24 cellular contexts compared by ENCODE assay signal in the genomic region with DNA sequence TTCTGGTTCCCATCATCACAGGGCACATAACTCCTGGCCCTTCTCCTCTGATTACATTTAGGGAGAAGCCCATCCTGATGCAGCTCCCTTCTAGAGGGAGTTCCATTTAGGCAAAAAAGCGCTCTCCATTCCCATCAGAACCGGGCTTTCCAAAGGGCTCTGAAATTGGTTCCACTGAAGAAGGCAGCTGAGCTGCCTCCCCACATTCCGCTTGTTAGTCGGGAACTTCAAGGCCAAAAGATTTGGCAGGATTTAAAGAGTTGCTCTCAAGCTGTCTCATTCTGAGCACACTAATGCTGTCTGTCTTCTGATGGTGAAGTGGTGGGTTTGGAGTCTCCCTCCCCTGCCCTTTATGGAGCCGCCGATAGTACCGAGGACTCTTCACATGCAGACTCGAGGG. TPM values are rescaled to one million over a fixed set of nuclear protein-coding genes. Genes with fewer than 3 reads are reported as not detected.
"Had no signal": no experiment of that assay in that cellular context is flagged by ENCODE, and none has a peak within 500 bp of the region (broad histone marks: within the 10 kb centered on the region; RNA-seq: fewer than 3 reads in every experiment).

No MANE protein-coding gene starts in this region.

- H2AFZ ChIP-seq: parathyroid adenoma had no signal

- H3K4me1 ChIP-seq: heart right ventricle, upper lobe of left lung had no signal

- H3K27me3 ChIP-seq: brain microvascular endothelial cell, dorsolateral prefrontal cortex, gastroesophageal sphincter, heart right ventricle, sigmoid colon, spleen, upper lobe of left lung had no signal

- H3K9ac ChIP-seq: parathyroid adenoma had no signal

- H3K9me3 ChIP-seq: gastroesophageal sphincter, heart right ventricle, sigmoid colon, spleen, thoracic aorta, upper lobe of left lung had no signal

- H3K4me3 Mint-ChIP-seq: activated CD4-positive, alpha-beta T cell treated with anti-CD3 and anti-CD28 coated beads, Interleukin-2, amount 10 ng/mL, durations not matched to agents 24 days and 14 days; immature natural killer cell; naive B cell; stimulated activated memory B cell treated with anti-CD40 and anti-IgM and Interleukin-4, amounts not matched to agents 10 μg/mL and 1 μg/mL and 100 μg/mL, for 72 hours had no signal

- FAIRE-seq: colon had no signal

- H3K27me3 Mint-ChIP-seq: activated CD4-positive, alpha-beta T cell treated with anti-CD3 and anti-CD28 coated beads, Interleukin-2, amount 10 ng/mL, durations not matched to agents 24 days and 14 days; naive B cell; stimulated activated memory B cell treated with anti-CD40 and anti-IgM and Interleukin-4, amounts not matched to agents 10 μg/mL and 1 μg/mL and 100 μg/mL, for 72 hours had no signal

- H3K27ac ChIP-seq: brain microvascular endothelial cell, gastroesophageal sphincter, heart right ventricle, parathyroid adenoma, sigmoid colon, SK-N-MC, spleen, thoracic aorta, upper lobe of left lung had no signal

- H3K9me3 Mint-ChIP-seq: activated CD4-positive, alpha-beta T cell treated with anti-CD3 and anti-CD28 coated beads, Interleukin-2, amount 10 ng/mL, durations not matched to agents 24 days and 14 days; activated naive CD4-positive, alpha-beta T cell treated with anti-CD3 and anti-CD28 coated beads, Interleukin-2, amount 50 U/mL, for 72 hours; immature natural killer cell; naive B cell; stimulated activated memory B cell treated with anti-CD40 and anti-IgM and Interleukin-4, amounts not matched to agents 10 μg/mL and 1 μg/mL and 100 μg/mL, for 72 hours had no signal

- H3K27ac Mint-ChIP-seq: activated CD4-positive, alpha-beta T cell treated with anti-CD3 and anti-CD28 coated beads, Interleukin-2, amount 10 ng/mL, durations not matched to agents 24 days and 14 days; stimulated activated memory B cell treated with anti-CD40 and anti-IgM and Interleukin-4, amounts not matched to agents 10 μg/mL and 1 μg/mL and 100 μg/mL, for 72 hours had no signal

- H3K4me3 ChIP-seq: dorsolateral prefrontal cortex, gastroesophageal sphincter, heart right ventricle, sigmoid colon, SK-N-MC, spleen, thoracic aorta, upper lobe of left lung had no signal

- H3K79me2 ChIP-seq: parathyroid adenoma had no signal

- ATAC-seq: activated naive CD4-positive, alpha-beta T cell treated with anti-CD3 and anti-CD28 coated beads, Interleukin-2, amount 50 U/mL, for 72 hours; stimulated activated memory B cell treated with anti-CD40 and anti-IgM and Interleukin-4, amounts not matched to agents 10 μg/mL and 1 μg/mL and 100 μg/mL, for 72 hours had no signal

- H3K36me3 Mint-ChIP-seq: activated naive CD4-positive, alpha-beta T cell treated with anti-CD3 and anti-CD28 coated beads, Interleukin-2, amount 50 U/mL, for 72 hours had no signal

- H3K4me1 Mint-ChIP-seq: activated CD4-positive, alpha-beta T cell treated with anti-CD3 and anti-CD28 coated beads, Interleukin-2, amount 10 ng/mL, durations not matched to agents 24 days and 14 days; naive B cell; stimulated activated memory B cell treated with anti-CD40 and anti-IgM and Interleukin-4, amounts not matched to agents 10 μg/mL and 1 μg/mL and 100 μg/mL, for 72 hours had no signal

- DNase-seq: activated CD4-positive, alpha-beta T cell treated with anti-CD3 and anti-CD28 coated beads, Interleukin-2, amount 10 ng/mL, durations not matched to agents 24 days and 14 days; activated CD4-positive, CD25-positive, alpha-beta regulatory T cell; activated CD8-positive, alpha-beta memory T cell treated with anti-CD3 and anti-CD28 coated beads, Interleukin-2, amount 50 U/mL, for 48 hours; activated effector memory CD4-positive, alpha-beta T cell treated with anti-CD3 and anti-CD28 coated beads, Interleukin-2, amount 50 U/mL, for 16 hours; activated T-cell treated with anti-CD3 and anti-CD28 coated beads, Interleukin-2, amount 50 U/mL, for 48 hours; brain microvascular endothelial cell; central memory CD4-positive, alpha-beta T cell; dorsolateral prefrontal cortex; heart right ventricle; immature natural killer cell; left ventricle myocardium superior; naive B cell; sigmoid colon; spleen; stimulated activated CD4-positive, alpha-beta T cell treated with anti-CD3 and anti-CD28 coated beads, Interleukin-4, amount 100 ng/mL, for 4 hours; upper lobe of left lung had no signal

RNA-seq across cellular contexts. Expression of a gene that starts 26.7 kb away (rescaled TPM):
- total RNA-seq: activated CD4-positive, alpha-beta T cell treated with anti-CD3 and anti-CD28 coated beads, Interleukin-2, amount 10 ng/mL, durations not matched to agents 24 days and 14 days; epithelial cell of proximal tubule; heart right ventricle; left ventricle myocardium superior had no signal
